ENCODE assay signal across 25 cellular contexts in the genomic region with DNA sequence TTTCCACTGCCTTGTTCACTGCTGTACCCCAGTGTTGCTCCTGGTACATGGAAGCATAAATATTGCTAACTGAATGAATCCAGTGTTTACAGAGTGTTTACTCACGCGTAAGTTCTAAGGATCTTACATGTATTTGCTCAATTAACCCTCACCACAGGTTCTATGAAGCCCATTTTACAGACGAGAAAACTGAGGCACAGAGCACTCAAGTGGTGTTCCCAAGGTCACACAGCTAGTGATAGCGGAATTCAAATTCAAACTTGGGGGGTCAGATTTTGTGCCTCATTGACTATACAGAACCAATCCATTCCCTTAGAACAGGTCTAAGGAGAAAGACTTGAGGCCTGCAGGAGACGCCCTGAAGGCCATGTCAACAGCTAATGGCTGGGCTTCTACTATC.
"Had no signal": no experiment of that assay in that cellular context is flagged by ENCODE, and none has a peak within 500 bp of the region (broad histone marks: within the 10 kb centered on the region; RNA-seq: fewer than 3 reads in every experiment).

No MANE protein-coding gene starts in this region.

- DNase-seq: cortex of kidney; effector memory CD8-positive, alpha-beta T cell; erythroblast; esophagus squamous epithelium; foreskin melanocyte; glutamatergic neuron; hypothalamus; immature natural killer cell; islet precursor cell; kidney glomerular epithelial cell; mesenchymal stem cell; mucosa of descending colon; naive B cell; pancreas; retina; sigmoid colon; stimulated activated CD4-positive, alpha-beta T cell treated with anti-CD3 and anti-CD28 coated beads, Interleukin-4, amount 100 ng/mL, for 4 hours; stimulated activated naive CD8-positive, alpha-beta T cell treated with anti-CD3 and anti-CD28 coated beads, Interleukin-15, Interleukin-2, amounts not matched to agents 100 U/mL and 50 U/mL, for 24 hours; substantia nigra; testis; tibial artery had no signal

- H3K27me3 ChIP-seq: esophagus squamous epithelium, pancreas, sigmoid colon, testis, tibial artery had no signal

- ATAC-seq: effector memory CD8-positive, alpha-beta T cell; mucosa of descending colon; natural killer cell treated with Interleukin-12 subunit alpha and Interleukin-12 subunit beta and Interleukin-15 and Interleukin-18, amount 100 ng/mL, for 72 hours; pancreas; stimulated activated memory B cell treated with anti-CD40 and anti-IgM and Interleukin-4, amounts not matched to agents 10 μg/mL and 1 μg/mL and 100 μg/mL, for 72 hours; stimulated activated naive CD8-positive, alpha-beta T cell treated with anti-CD3 and anti-CD28 coated beads, Interleukin-15, Interleukin-2, amounts not matched to agents 100 U/mL and 50 U/mL, for 24 hours had no signal

- H3K4me3 ChIP-seq: esophagus squamous epithelium, mucosa of descending colon, pancreas, sigmoid colon, testis, tibial artery had no signal

- H3K4me1 ChIP-seq: tibial artery had no signal

- H3K36me3 ChIP-seq: esophagus squamous epithelium, neutrophil, pancreas, sigmoid colon, tibial artery had no signal

- H3K27ac ChIP-seq: esophagus squamous epithelium, neutrophil, pancreas, sigmoid colon, testis, tibial artery had no signal

- FAIRE-seq: endometrium, pancreas had no signal

- H3K9me3 ChIP-seq: esophagus squamous epithelium, mucosa of descending colon, neutrophil, pancreas, sigmoid colon, testis, tibial artery had no signal
